2 cellular contexts compared by ENCODE assay signal in the genomic region with DNA sequence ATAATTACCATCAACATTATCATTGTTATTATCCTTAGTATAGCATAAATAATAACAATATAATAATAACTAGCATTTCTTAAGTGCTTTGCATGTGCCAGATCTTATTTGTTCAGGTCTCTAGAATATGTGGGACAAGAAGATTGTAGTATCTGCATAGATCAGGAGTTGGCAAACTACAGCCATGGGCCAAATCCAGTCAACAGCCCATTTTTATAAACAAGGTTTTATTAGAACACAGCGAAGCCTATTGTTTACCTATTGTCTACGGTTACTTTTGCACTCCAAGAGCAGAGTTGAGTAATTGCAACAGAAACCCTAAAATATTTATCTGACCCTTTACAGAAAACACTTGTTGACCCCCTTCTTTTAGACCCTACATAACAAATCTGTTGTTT.
TF ChIP-seq lines count a peak whose summit lies in the region.

No MANE protein-coding gene starts in this region.

TF ChIP-seq in A549, 52 proteins besides CTCF, POLR2A, EP300 and RAD21:
- TF ChIP-seq HOXB13 (CRISPR knock-in tag; IDR thresholded peaks at IDR 0.05; ENCODE audit: low read depth): no peak
- TF ChIP-seq CEBPB (IDR thresholded peaks at IDR 0.05): no peak
- TF ChIP-seq FOSB (CRISPR knock-in tag; IDR thresholded peaks at IDR 0.05): no peak
- TF ChIP-seq ZFP36 (IDR thresholded peaks at IDR 0.05; ENCODE audit: borderline replicate concordance, partially characterized antibody): no peak
- TF ChIP-seq ZC3H11A (IDR thresholded peaks at IDR 0.05): no peak
- TF ChIP-seq TFCP2L1 (CRISPR knock-in tag; IDR thresholded peaks at IDR 0.05): no peak
- TF ChIP-seq HOXA7 (CRISPR knock-in tag; IDR thresholded peaks at IDR 0.05): no peak
- TF ChIP-seq, protein P1, sequence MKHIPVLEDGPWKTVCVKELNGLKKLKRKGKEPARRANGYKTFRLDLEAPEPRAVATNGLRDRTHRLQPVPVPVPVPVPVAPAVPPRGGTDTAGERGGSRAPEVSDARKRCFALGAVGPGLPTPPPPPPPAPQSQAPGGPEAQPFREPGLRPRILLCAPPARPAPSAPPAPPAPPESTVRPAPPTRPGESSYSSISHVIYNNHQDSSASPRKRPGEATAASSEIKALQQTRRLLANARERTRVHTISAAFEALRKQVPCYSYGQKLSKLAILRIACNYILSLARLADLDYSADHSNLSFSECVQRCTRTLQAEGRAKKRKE (CRISPR knock-in tag; IDR thresholded peaks at IDR 0.05; ENCODE audit: low read depth): no peak
- no peak for TF ChIP-seq PHF8 (IDR thresholded peaks at IDR 0.05; ENCODE audit: borderline replicate concordance, low read depth)
- TF ChIP-seq POLR2AphosphoS2 (conservative IDR thresholded peaks at IDR 0.05; ENCODE audit: low read length): no peak
- no peak for TF ChIP-seq SREBF2 (IDR thresholded peaks at IDR 0.05)
- no peak for TF ChIP-seq HOXB5 (CRISPR knock-in tag; IDR thresholded peaks at IDR 0.05)
- TF ChIP-seq SMC3 (IDR thresholded peaks at IDR 0.05): no peak
- no peak for TF ChIP-seq NR3C1 (IDR thresholded peaks at IDR 0.05)

TF ChIP-seq in IMR-90, 13 proteins besides CTCF, POLR2A, EP300 and RAD21:
- TF ChIP-seq, protein P2, sequence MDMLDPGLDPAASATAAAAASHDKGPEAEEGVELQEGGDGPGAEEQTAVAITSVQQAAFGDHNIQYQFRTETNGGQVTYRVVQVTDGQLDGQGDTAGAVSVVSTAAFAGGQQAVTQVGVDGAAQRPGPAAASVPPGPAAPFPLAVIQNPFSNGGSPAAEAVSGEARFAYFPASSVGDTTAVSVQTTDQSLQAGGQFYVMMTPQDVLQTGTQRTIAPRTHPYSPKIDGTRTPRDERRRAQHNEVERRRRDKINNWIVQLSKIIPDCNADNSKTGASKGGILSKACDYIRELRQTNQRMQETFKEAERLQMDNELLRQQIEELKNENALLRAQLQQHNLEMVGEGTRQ (IDR thresholded peaks at IDR 0.05; ENCODE audit: low read depth, low read length): no peak
- TF ChIP-seq MAFK (IDR thresholded peaks at IDR 0.05; ENCODE audit: low read depth, low read length): no peak
- TF ChIP-seq FOS (IDR thresholded peaks at IDR 0.05; ENCODE audit: low read depth, low read length): no peak
- no peak for TF ChIP-seq ELK1 (IDR thresholded peaks at IDR 0.05; ENCODE audit: borderline replicate concordance, low read depth, low read length)
- TF ChIP-seq RFX5 (IDR thresholded peaks at IDR 0.05; ENCODE audit: low read depth, low read length): no peak
- no peak for TF ChIP-seq RCOR1 (IDR thresholded peaks at IDR 0.05; ENCODE audit: insufficient replicate concordance, low read length)
- no peak for TF ChIP-seq CHD1 (IDR thresholded peaks at IDR 0.05; ENCODE audit: low read depth, low read length)
- no peak for TF ChIP-seq SMC3 (IDR thresholded peaks at IDR 0.05; ENCODE audit: low read depth, low read length)
- TF ChIP-seq MAZ (IDR thresholded peaks at IDR 0.05; ENCODE audit: borderline replicate concordance, low read depth, low read length): no peak
- no peak for TF ChIP-seq BHLHE40 (IDR thresholded peaks at IDR 0.05; ENCODE audit: low read depth, low read length)
- TF ChIP-seq CEBPB (IDR thresholded peaks at IDR 0.05; ENCODE audit: low read depth, low read length): no peak
- TF ChIP-seq NFE2L2 (IDR thresholded peaks at IDR 0.05; ENCODE audit: low read depth, low read length): no peak
